ENCODE assay signal across 28 cellular contexts in the genomic region with DNA sequence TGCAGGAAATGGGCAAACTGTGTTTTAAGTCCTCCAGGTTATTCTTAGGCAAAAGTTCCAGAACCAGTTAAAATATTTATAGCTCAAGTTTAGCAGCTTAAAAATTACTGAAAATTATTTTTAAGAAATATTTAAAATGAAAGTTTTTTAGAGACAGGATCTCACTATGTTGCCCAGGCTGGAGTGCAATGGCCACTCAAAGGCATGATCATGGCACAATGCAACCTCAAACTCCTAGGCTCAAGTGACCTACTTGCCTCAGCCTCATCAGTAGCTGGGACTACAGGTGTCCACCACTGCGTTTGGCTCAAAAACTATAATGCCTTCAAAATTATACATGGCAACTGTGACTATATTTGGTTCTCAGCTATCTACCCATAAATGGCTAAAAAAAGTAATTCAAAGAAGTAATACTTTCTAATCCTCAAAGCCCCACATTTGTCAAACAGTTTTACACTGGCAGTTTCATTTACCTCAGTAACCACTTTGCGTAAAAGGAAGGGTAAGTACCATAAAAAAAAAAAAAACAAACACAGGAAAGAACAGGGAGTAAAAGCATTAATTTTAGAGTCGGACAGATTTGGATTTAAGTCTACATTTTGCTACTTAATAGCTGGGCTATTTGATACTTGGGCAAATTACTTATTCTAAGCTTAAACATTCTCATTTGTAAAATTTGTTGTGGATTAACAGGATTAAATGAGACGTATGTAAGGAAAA. TPM values are rescaled to one million over a fixed set of nuclear protein-coding genes. Genes with fewer than 3 reads are reported as not detected.
DNase-seq lines count a peak whose midpoint lies in the region; ATAC-seq, FAIRE-seq and TF ChIP-seq lines count a peak whose summit lies in the region.
"Had no signal": no experiment of that assay in that cellular context is flagged by ENCODE, and none has a peak within 500 bp of the region (broad histone marks: within the 10 kb centered on the region; RNA-seq: fewer than 3 reads in every experiment).

No MANE protein-coding gene starts in this region.

- WGBS in HepG2 (ENCODE audit: low lambda C conversion rate): 94% methylated on average over 4 of the region's 4 CpGs
- WGBS in right lobe of liver (ENCODE audit: insufficient coverage, low coverage, low lambda C conversion rate, missing lambda C conversion rate): 87% methylated on average over 4 of the region's 4 CpGs
- 98% methylated on average over 4 of the region's 4 CpGs for WGBS in GM12878 (ENCODE audit: insufficient coverage, insufficient replicate concordance, low lambda C conversion rate, missing lambda C conversion rate)
- WGBS in small intestine, 3 donors: 90 to 96% (median 94%) methylated on average over 4 of the region's 4 CpGs
- WGBS in neuronal stem cell (ENCODE audit: extremely low coverage in 2 of 2, insufficient read length in 2 of 2, insufficient replicate concordance in 1 of 2), 2 donors: 100% methylated on average over 1 of the region's 4 CpGs; no CpG with 5 or more reads in 1 of the 2 donors

- no peak overlapping the region for H2BK15ac ChIP-seq in neuronal stem cell (ENCODE audit: low read length)

- ATAC-seq in HepG2 (no peak), right lobe of liver (no peak), GM12878 (no peak)
- ATAC-seq: A549 had no signal

- TF ChIP-seq EP300 in HepG2 (IDR thresholded peaks at IDR 0.05; ENCODE audit: low read depth in 2 of 2, low read length in 2 of 2) (no peak), HepG2 (CRISPR knock-in tag; IDR thresholded peaks at IDR 0.05; ENCODE audit: borderline replicate concordance) (no peak), GM12878 (IDR thresholded peaks at IDR 0.05; ENCODE audit: borderline replicate concordance in 1 of 2, control insufficient read depth in 1 of 2, low read depth in 2 of 2, low read length in 2 of 2) (no peak)

- TF ChIP-seq CTCF in HepG2 (CRISPR knock-in tag; IDR thresholded peaks at IDR 0.05): no peak
- no peak for TF ChIP-seq CTCF in right lobe of liver (IDR thresholded peaks at IDR 0.05)
- TF ChIP-seq CTCF in LNCaP clone FGC (IDR thresholded peaks at IDR 0.05; ENCODE audit: control insufficient read depth, extremely low read depth, insufficient read depth): no peak
- TF ChIP-seq CTCF in GM12878 (IDR thresholded peaks at IDR 0.05 in 2 of 3, conservative IDR thresholded peaks at IDR 0.05 in 1 of 3; ENCODE audit: control insufficient read depth in 2 of 3, extremely low read depth in 1 of 3, insufficient read depth in 1 of 3, low read depth in 3 of 3, low read length in 3 of 3): no peak

- TF ChIP-seq POLR2A in HepG2 (IDR thresholded peaks at IDR 0.05; ENCODE audit: insufficient read depth in 1 of 2, low read depth in 2 of 2, low read length in 2 of 2) (no peak), right lobe of liver (IDR thresholded peaks at IDR 0.05) (no peak), GM12878 (IDR thresholded peaks at IDR 0.05; ENCODE audit: low read depth, low read length) (no peak)

- TF ChIP-seq RAD21 in HepG2 (CRISPR knock-in tag; IDR thresholded peaks at IDR 0.05) (no peak), GM12878 (IDR thresholded peaks at IDR 0.05; ENCODE audit: insufficient read depth, low read depth, low read length) (no peak)

- H3K4me2 ChIP-seq in HepG2 (ENCODE audit: low read depth, low read length): no peak overlapping the region
- no peak overlapping the region for H3K4me2 ChIP-seq in GM12878 (ENCODE audit: control insufficient read depth, insufficient read depth)
- no peak overlapping the region for H3K4me2 ChIP-seq in neuronal stem cell (ENCODE audit: insufficient read depth, low read length, poor library complexity, severe bottlenecking)
- H3K4me2 ChIP-seq: A549, PC-9 had no signal

- H4K91ac ChIP-seq in neuronal stem cell (ENCODE audit: low read depth, low read length, poor library complexity): no peak overlapping the region

- H3K4me3 ChIP-seq in HepG2 (replicated peaks in 1 of 3; ENCODE audit: insufficient read depth in 1 of 3, low read depth in 2 of 3, low read length in 3 of 3) (no peak overlapping the region), right lobe of liver (no peak overlapping the region), LNCaP clone FGC (ENCODE audit: low read depth, low read length) (0 out of 2 replicates have a peak overlapping the region, but pooled peaks have one; percentile 1), GM12878 (no peak overlapping the region), small intestine (ENCODE audit: low read depth in 1 of 2, low read length in 2 of 2) (no peak overlapping the region), neuronal stem cell (ENCODE audit: low read length in 2 of 2) (no peak overlapping the region)
- H3K4me3 ChIP-seq: A549; BLaER1 treated with 17β-estradiol and CSF1 and Interleukin-3, amounts not matched to agents 10 nM and 100 nM; HAP-1; PC-9 had no signal

- peaks cover 4% of the 10 kb centered on the region for H3K79me1 ChIP-seq in neuronal stem cell (ENCODE audit: low read depth, low read length)

- H3K18ac ChIP-seq in neuronal stem cell (ENCODE audit: low read length): no peak overlapping the region

- POLR2A ChIA-PET in HepG2 (lab: Yijun Ruan, JAX) (no interaction called here), GM12878 (lab: Charles Lee) (interaction anchor here (0.6 to 1.0 kb wide), 2 partner anchors 9 to 17 kb away, joined by 3 read pairs; a partner anchor contains a TSS)

- no peak overlapping the region for H3K9ac ChIP-seq in HepG2 (ENCODE audit: insufficient read depth, low read depth, low read length)
- no peak overlapping the region for H3K9ac ChIP-seq in GM12878 (ENCODE audit: control insufficient read depth, insufficient read depth, low read length)
- no peak overlapping the region for H3K9ac ChIP-seq in neuronal stem cell (ENCODE audit: low read depth, low read length, poor library complexity)
- H3K9ac ChIP-seq: BLaER1 treated with 17β-estradiol and CSF1 and Interleukin-3, amounts not matched to agents 10 nM and 100 nM had no signal

- BruUV-seq in HepG2 (replicated peaks; lab: Mats Ljungman, UMichigan): no TSS peak
- BruUV-seq in GM12878 (replicated peaks; lab: Mats Ljungman, UMichigan): no TSS peak

- 0 out of 2 replicates have a peak, but pooled peaks cover 8% of the 10 kb centered on the region for H3K4me1 ChIP-seq in HepG2 (ENCODE audit: insufficient read depth, low read length)
- no peaks in the 10 kb centered on the region for H3K4me1 ChIP-seq in right lobe of liver
- no peaks in the 10 kb centered on the region for H3K4me1 ChIP-seq in GM12878 (ENCODE audit: control insufficient read depth, insufficient read depth, low read length)
- no peaks in the 10 kb centered on the region for H3K4me1 ChIP-seq in small intestine (ENCODE audit: control insufficient read depth in 2 of 2, insufficient read depth in 1 of 2, low read depth in 1 of 2, low read length in 1 of 2)
- no peaks in the 10 kb centered on the region for H3K4me1 ChIP-seq in neuronal stem cell (ENCODE audit: control insufficient read depth in 2 of 2, insufficient read depth in 1 of 2, low read depth in 1 of 2, low read length in 2 of 2)
- H3K4me1 ChIP-seq: A549, HAP-1 had no signal

- in situ Hi-C loops in HepG2 (cut with HindIII; ENCODE audit: extremely low pct_ligation_motif_present, low pct_unique_long_range_greater_than_20kb): no loop called here
- in situ Hi-C loops in GM12878 (cut with MboI): no loop called here

- H4K20me1 ChIP-seq in HepG2 (ENCODE audit: insufficient read depth, low read length): no peaks in the 10 kb centered on the region
- H4K20me1 ChIP-seq in GM12878 (ENCODE audit: control insufficient read depth, insufficient read depth): no peaks in the 10 kb centered on the region

- intact Hi-C loops in HepG2 (cut with micrococcal nuclease; ENCODE audit: unreplicated experiment): no loop called here
- intact Hi-C loops in right lobe of liver (cut with DNase I): no loop called here
- intact Hi-C loops in GM12878 (cut with micrococcal nuclease; ENCODE audit: unreplicated experiment): no loop called here

- no peaks in the 10 kb centered on the region for H3K9me3 ChIP-seq in HepG2 (ENCODE audit: low read length)
- H3K9me3 ChIP-seq in right lobe of liver: peaks cover 0 to 3% (median 0%) of the 10 kb centered on the region in 4 donors
- no peaks in the 10 kb centered on the region; the same call in 2 of the 3 replicates for H3K9me3 ChIP-seq in GM12878 (replicated peaks; ENCODE audit: control insufficient read depth, insufficient read depth, low read length)
- H3K9me3 ChIP-seq in small intestine (ENCODE audit: control insufficient read depth, low read depth): no peaks in the 10 kb centered on the region
- H3K9me3 ChIP-seq in neuronal stem cell (replicated peaks in 1 of 2; ENCODE audit: control insufficient read depth in 2 of 2, insufficient read depth in 1 of 2, low read depth in 1 of 2, low read length in 2 of 2): peaks cover 0 to 2% of the 10 kb centered on the region in 2 donors
- H3K9me3 ChIP-seq: A549, HAP-1 had no signal

- H3K27ac ChIP-seq in HepG2 (ENCODE audit: extremely low read length, insufficient read depth, low read length) (no peak overlapping the region), right lobe of liver (no peak overlapping the region), GM12878 (ENCODE audit: control insufficient read depth, insufficient read depth) (no peak overlapping the region), small intestine (ENCODE audit: low read depth in 1 of 2, low read length in 1 of 2) (no peak overlapping the region), neuronal stem cell (replicated peaks; ENCODE audit: low read length) (no peak overlapping the region)
- H3K27ac ChIP-seq: A549, PC-9 had no signal

- no peak overlapping the region for H3K4ac ChIP-seq in neuronal stem cell (ENCODE audit: low read length)

- SMC1A ChIA-PET in GM12878 (lab: Charles Lee; ENCODE audit: uncharacterized antibody, unreplicated experiment): interaction anchor here (0.6 to 1.2 kb wide), 4 partner anchors 9 to 259 kb away, joined by 3 to 5 read pairs (median 3); a partner anchor contains a TSS

- H2BK12ac ChIP-seq in neuronal stem cell (ENCODE audit: low read length): no peak overlapping the region

- CTCF ChIA-PET in HepG2 (lab: Yijun Ruan, JAX; ENCODE audit: low intra/inter-chr PET ratio, low total read pairs) (no interaction called here), GM12878 (lab: Yijun Ruan, JAX) (interaction anchor here (0.6 kb wide), 1 partner anchor 24 kb away, joined by 3 read pairs; no protein-coding TSS in a partner anchor)

- peaks cover 2 to 3% of the 10 kb centered on the region in 2 experiments; a peak in 1 of 5 replicates for H3K36me3 ChIP-seq in HepG2 (replicated peaks in 1 of 2; ENCODE audit: control insufficient read depth in 1 of 2, insufficient read depth in 2 of 2, low read length in 2 of 2)
- no peaks in the 10 kb centered on the region for H3K36me3 ChIP-seq in right lobe of liver
- peaks cover 0 to 2% of the 10 kb centered on the region in 2 experiments; a peak in 1 of 4 replicates for H3K36me3 ChIP-seq in GM12878 (ENCODE audit: control insufficient read depth in 2 of 2, insufficient read depth in 2 of 2, low read length in 1 of 2)
- H3K36me3 ChIP-seq in small intestine (ENCODE audit: control insufficient read depth in 2 of 2, insufficient read depth in 2 of 2, low read length in 2 of 2): peaks cover 0 to 2% of the 10 kb centered on the region in 2 donors
- H3K36me3 ChIP-seq in neuronal stem cell (replicated peaks in 1 of 2; ENCODE audit: control insufficient read depth in 2 of 2, insufficient read depth in 2 of 2, low read length in 2 of 2): peaks cover 0 to 11% of the 10 kb centered on the region in 2 donors
- H3K36me3 ChIP-seq: HAP-1 had no signal

- no peak overlapping the region for H2AK5ac ChIP-seq in neuronal stem cell (ENCODE audit: low read depth, low read length)

- FAIRE-seq in HepG2 (lab: Jason Lieb, UNC): no peak
- no peak for FAIRE-seq in GM12878 (lab: Jason Lieb, UNC)
- FAIRE-seq in small intestine (lab: Jason Lieb, UNC): peak; percentile 19
- FAIRE-seq: A549, D721Med, G401.6, HTR-8/SVneo had no signal

- RAD21 ChIA-PET in GM12878 (lab: Charles Lee; ENCODE audit: unreplicated experiment): interaction anchor here (0.7 kb wide), 1 partner anchor 9 kb away, joined by 4 read pairs; a partner anchor contains a TSS

- H3K79me2 ChIP-seq in HepG2 (ENCODE audit: insufficient read depth, low read length) (peaks cover 28% of the 10 kb centered on the region), GM12878 (ENCODE audit: control insufficient read depth, insufficient read depth, low read length) (peaks cover 34% of the 10 kb centered on the region)

- H3K14ac ChIP-seq in neuronal stem cell (ENCODE audit: low read length): no peak overlapping the region

- H2AFZ ChIP-seq in HepG2 (ENCODE audit: low read length) (no peak overlapping the region), GM12878 (ENCODE audit: control insufficient read depth, low read depth, low read length) (no peak overlapping the region), neuronal stem cell (ENCODE audit: low read length) (no peak overlapping the region)
- H2AFZ ChIP-seq: PC-9 had no signal

- H3K23ac ChIP-seq in neuronal stem cell (ENCODE audit: low read depth, low read length, poor library complexity): no peak overlapping the region

- DNase-seq in HepG2 (ENCODE audit: low spot score) (no peak), right lobe of liver (no peak), LNCaP clone FGC (ENCODE audit: low read depth) (no peak), GM12878 (ENCODE audit: low read depth, low spot score) (no peak), small intestine (no peak), mucosa of gallbladder (ENCODE audit: low spot score) (no peak), neuronal stem cell (ENCODE audit: low spot score) (no peak), 8988T (no peak)
- DNase-seq: AML-193; CD4-positive, alpha-beta T cell; GOT3; KG1; MM.1S; NCI-H1048; NCI-H1417; NCI-H1694; NCI-H2029 treated with DMSO at 0.1 percent for 48 hours; NCI-H446 treated with DMSO at 0.1 percent for 48 hours; NCI-H526; PC-9; Right ventricle myocardium superior; RPMI8226 had no signal

- H2BK5ac ChIP-seq in neuronal stem cell (ENCODE audit: low read length): no peak overlapping the region

- no peak overlapping the region for H2BK120ac ChIP-seq in neuronal stem cell (ENCODE audit: low read depth, low read length)

- no peaks in the 10 kb centered on the region for H3K27me3 ChIP-seq in HepG2 (ENCODE audit: control insufficient read depth in 1 of 2, insufficient read depth in 2 of 2, low read length in 2 of 2)
- H3K27me3 ChIP-seq in right lobe of liver: no peaks in the 10 kb centered on the region
- H3K27me3 ChIP-seq in GM12878 (replicated peaks in 1 of 2; ENCODE audit: control insufficient read depth in 2 of 2, insufficient read depth in 2 of 2, low read length in 1 of 2): no peaks in the 10 kb centered on the region
- H3K27me3 ChIP-seq in small intestine (ENCODE audit: control insufficient read depth in 2 of 2, insufficient read depth in 2 of 2, low read length in 2 of 2): no peaks in the 10 kb centered on the region
- no peaks in the 10 kb centered on the region for H3K27me3 ChIP-seq in neuronal stem cell (ENCODE audit: control insufficient read depth in 3 of 3, insufficient read depth in 3 of 3, low read depth in 1 of 3, low read length in 3 of 3)
- H3K27me3 ChIP-seq: BLaER1 treated with 17β-estradiol and CSF1 and Interleukin-3, amounts not matched to agents 10 nM and 100 nM had no signal

- no peak overlapping the region for H4K8ac ChIP-seq in neuronal stem cell (ENCODE audit: low read depth, low read length)

RNA-seq across cellular contexts. Expression of a gene that starts 9.2 kb away (rescaled TPM):
- 6.6 and 9.8 TPM in 2 replicates for total RNA-seq in HepG2 (2016; rRNA removed; fragmentation: Illumina TruSeq; extraction: Trizol)
- total RNA-seq in HepG2 (2016; cell fraction: cytosol; rRNA removed; fragmentation: Illumina TruSeq; extraction: Trizol; ENCODE audit: low read depth): 2.5 and 4.1 TPM in 2 replicates
- total RNA-seq in HepG2 (2016; cell fraction: insoluble cytoplasmic fraction; rRNA removed; fragmentation: Illumina TruSeq; extraction: Trizol): 6.6 and 8.2 TPM in 2 replicates
- total RNA-seq in HepG2 (2016; cell fraction: membrane; rRNA removed; fragmentation: Illumina TruSeq; extraction: Trizol): 2.5 and 2.9 TPM in 2 replicates
- total RNA-seq in HepG2 (2016; cell fraction: nucleus; rRNA removed; fragmentation: Illumina TruSeq; extraction: Trizol): 8.3 and 9.3 TPM in 2 replicates
- polyA plus RNA-seq in HepG2 (2011; rRNA removed): 2.7 and 3.4 TPM in 2 replicates
- 1.1 and 2.2 TPM in 2 replicates for polyA plus RNA-seq in HepG2 (2011; cell fraction: cytosol; rRNA removed)
- 3.3 and 4.5 TPM in 2 replicates for polyA plus RNA-seq in HepG2 (2011; cell fraction: nucleus; rRNA removed)
- 4.6 and 4.8 TPM in 2 replicates for polyA plus RNA-seq in HepG2 (2012)
- 0.50 and 0.64 TPM in 2 replicates for polyA plus RNA-seq in HepG2 (2016; cell fraction: cytosol; fragmentation: Illumina TruSeq; extraction: Trizol; ENCODE audit: low read depth)
- polyA plus RNA-seq in HepG2 (2016; cell fraction: insoluble cytoplasmic fraction; fragmentation: Illumina TruSeq; extraction: Trizol; ENCODE audit: low read depth): 4.3 and 5.1 TPM in 2 replicates
- polyA plus RNA-seq in HepG2 (2016; cell fraction: membrane; fragmentation: Illumina TruSeq; extraction: Trizol; ENCODE audit: low read depth): 0.31 and 0.84 TPM in 2 replicates
- 5.2 and 5.5 TPM in 2 replicates for polyA plus RNA-seq in HepG2 (2016; cell fraction: nucleus; fragmentation: Illumina TruSeq; extraction: Trizol; ENCODE audit: insufficient read depth, low read depth)
- polyA minus RNA-seq in HepG2 (2011; rRNA and poly(A)+ RNA removed; ENCODE audit: low replicate concordance): 17.1 and 19.1 TPM in 2 replicates
- 6.0 and 6.7 TPM in 2 replicates for polyA minus RNA-seq in HepG2 (2011; cell fraction: cytosol; rRNA and poly(A)+ RNA removed)
- 19.1 and 27.1 TPM in 2 replicates for polyA minus RNA-seq in HepG2 (2011; cell fraction: nucleus; rRNA and poly(A)+ RNA removed)
- 1 to 10 TPM; 3.4 to 7.8 (median 6.1) TPM for total RNA-seq in right lobe of liver
- total RNA-seq in GM12878 (2013; cell fraction: nucleolus; rRNA removed): 43.9 and 44.4 TPM in 2 replicates
- total RNA-seq in GM12878 (2014; rRNA removed): 4.0 and 4.5 TPM in 2 replicates
- total RNA-seq in GM12878 (2014; rRNA removed; fragmentation: Illumina TruSeq; extraction: Trizol): 6.4 and 7.1 TPM in 2 replicates
- total RNA-seq in GM12878 (2021): 6.5 and 6.6 TPM in 2 replicates
- 3.1 TPM for polyA plus RNA-seq in GM12878 (2011; ENCODE audit: low read depth)
- 9.8 and 13.2 TPM in 2 replicates for polyA plus RNA-seq in GM12878 (2011; rRNA removed)
- 4.1 and 6.4 TPM in 2 replicates for polyA plus RNA-seq in GM12878 (2011; cell fraction: cytosol; rRNA removed)
- 6.4 and 6.6 TPM in 2 replicates for polyA plus RNA-seq in GM12878 (2011; cell fraction: nucleus; rRNA removed)
- 5.0 TPM in 2 replicates for polyA plus RNA-seq in GM12878 (2012)
- polyA plus RNA-seq in GM12878 (2014; fragmentation: Illumina TruSeq; extraction: Trizol): 5.5 and 6.1 TPM in 2 replicates
- 1 to 10 TPM; 4.3 to 9.3 TPM for polyA plus RNA-seq in GM12878 (2014; fragmentation: Nextera tagmentation; extraction: Ambion mirVana)
- polyA plus RNA-seq in GM12878 (2014; rRNA removed): 1.7 and 2.7 TPM in 2 replicates
- polyA plus RNA-seq in GM12878 (2016; fragmentation: Nextera tagmentation; extraction: Ambion mirVana): 1 to 10 TPM; 3.2 to 6.3 TPM
- polyA minus RNA-seq in GM12878 (2011; rRNA and poly(A)+ RNA removed): 36.6 and 42.8 TPM in 2 replicates
- 3.1 and 5.0 TPM in 2 replicates for polyA minus RNA-seq in GM12878 (2011; cell fraction: cytosol; rRNA and poly(A)+ RNA removed)
- 32.6 and 42.0 TPM in 2 replicates for polyA minus RNA-seq in GM12878 (2011; cell fraction: nucleus; rRNA and poly(A)+ RNA removed)
- polyA plus RNA-seq in small intestine: 1 to 10 TPM; 2.7 to 3.4 (median 2.7) TPM
- 14.8 TPM for total RNA-seq in mucosa of gallbladder
- 8.4 TPM for polyA plus RNA-seq in neuronal stem cell (2013, experiment 1 of 2)
- 9.1 TPM for polyA plus RNA-seq in neuronal stem cell (2013, experiment 2 of 2)

RNA-seq across cellular contexts. Expression of a gene that starts 9.4 kb away (rescaled TPM):
- total RNA-seq in HepG2 (2016; rRNA removed; fragmentation: Illumina TruSeq; extraction: Trizol): 9.8 and 10.6 TPM in 2 replicates
- total RNA-seq in HepG2 (2016; cell fraction: cytosol; rRNA removed; fragmentation: Illumina TruSeq; extraction: Trizol; ENCODE audit: low read depth): 11.4 and 15.3 TPM in 2 replicates
- total RNA-seq in HepG2 (2016; cell fraction: insoluble cytoplasmic fraction; rRNA removed; fragmentation: Illumina TruSeq; extraction: Trizol): 8.9 and 9.1 TPM in 2 replicates
- 8.1 and 8.4 TPM in 2 replicates for total RNA-seq in HepG2 (2016; cell fraction: membrane; rRNA removed; fragmentation: Illumina TruSeq; extraction: Trizol)
- 18.8 and 24.1 TPM in 2 replicates for total RNA-seq in HepG2 (2016; cell fraction: nucleus; rRNA removed; fragmentation: Illumina TruSeq; extraction: Trizol)
- polyA plus RNA-seq in HepG2 (2011; rRNA removed): 5.6 TPM in 2 replicates
- polyA plus RNA-seq in HepG2 (2011; cell fraction: cytosol; rRNA removed): 1.6 and 4.2 TPM in 2 replicates
- polyA plus RNA-seq in HepG2 (2011; cell fraction: nucleus; rRNA removed): 5.5 and 5.7 TPM in 2 replicates
- polyA plus RNA-seq in HepG2 (2012): 3.5 and 4.6 TPM in 2 replicates
- 0.69 and 0.71 TPM in 2 replicates for polyA plus RNA-seq in HepG2 (2016; cell fraction: cytosol; fragmentation: Illumina TruSeq; extraction: Trizol; ENCODE audit: low read depth)
- 5.4 and 7.3 TPM in 2 replicates for polyA plus RNA-seq in HepG2 (2016; cell fraction: insoluble cytoplasmic fraction; fragmentation: Illumina TruSeq; extraction: Trizol; ENCODE audit: low read depth)
- 1.6 and 1.7 TPM in 2 replicates for polyA plus RNA-seq in HepG2 (2016; cell fraction: membrane; fragmentation: Illumina TruSeq; extraction: Trizol; ENCODE audit: low read depth)
- 14.0 and 17.1 TPM in 2 replicates for polyA plus RNA-seq in HepG2 (2016; cell fraction: nucleus; fragmentation: Illumina TruSeq; extraction: Trizol; ENCODE audit: insufficient read depth, low read depth)
- polyA minus RNA-seq in HepG2 (2011; rRNA and poly(A)+ RNA removed; ENCODE audit: low replicate concordance): 14.7 and 16.5 TPM in 2 replicates
- 7.1 and 7.9 TPM in 2 replicates for polyA minus RNA-seq in HepG2 (2011; cell fraction: cytosol; rRNA and poly(A)+ RNA removed)
- 49.1 and 63.7 TPM in 2 replicates for polyA minus RNA-seq in HepG2 (2011; cell fraction: nucleus; rRNA and poly(A)+ RNA removed)
- 10 to 100 TPM in 1 of 6 experiments, 1 to 10 TPM in 5; 4.7 to 12.5 (median 6.9) TPM for total RNA-seq in right lobe of liver
- total RNA-seq in GM12878 (2013; cell fraction: nucleolus; rRNA removed): 102 and 115 TPM in 2 replicates
- 7.2 and 7.4 TPM in 2 replicates for total RNA-seq in GM12878 (2014; rRNA removed)
- 10.6 and 11.4 TPM in 2 replicates for total RNA-seq in GM12878 (2014; rRNA removed; fragmentation: Illumina TruSeq; extraction: Trizol)
- 5.9 and 7.7 TPM in 2 replicates for total RNA-seq in GM12878 (2021)
- polyA plus RNA-seq in GM12878 (2011; ENCODE audit: low read depth): 2.3 TPM
- polyA plus RNA-seq in GM12878 (2011; rRNA removed): 14.4 and 21.6 TPM in 2 replicates
- 4.5 and 4.9 TPM in 2 replicates for polyA plus RNA-seq in GM12878 (2011; cell fraction: cytosol; rRNA removed)
- polyA plus RNA-seq in GM12878 (2011; cell fraction: nucleus; rRNA removed): 12.6 and 18.4 TPM in 2 replicates
- polyA plus RNA-seq in GM12878 (2012): 4.0 and 7.2 TPM in 2 replicates
- 10.5 and 14.1 TPM in 2 replicates for polyA plus RNA-seq in GM12878 (2014; fragmentation: Illumina TruSeq; extraction: Trizol)
- 1 to 10 TPM; 2.1 to 2.6 TPM for polyA plus RNA-seq in GM12878 (2014; fragmentation: Nextera tagmentation; extraction: Ambion mirVana)
- 3.7 and 4.3 TPM in 2 replicates for polyA plus RNA-seq in GM12878 (2014; rRNA removed)
- 1 to 10 TPM; 7.2 to 7.6 TPM for polyA plus RNA-seq in GM12878 (2016; fragmentation: Nextera tagmentation; extraction: Ambion mirVana)
- 35.3 and 51.9 TPM in 2 replicates for polyA minus RNA-seq in GM12878 (2011; rRNA and poly(A)+ RNA removed)
- polyA minus RNA-seq in GM12878 (2011; cell fraction: cytosol; rRNA and poly(A)+ RNA removed): 5.6 and 7.6 TPM in 2 replicates
- 46.7 and 56.8 TPM in 2 replicates for polyA minus RNA-seq in GM12878 (2011; cell fraction: nucleus; rRNA and poly(A)+ RNA removed)
- polyA plus RNA-seq in small intestine: 10 to 100 TPM in 1 of 3 donors, 1 to 10 TPM in 2; 2.4 to 11.0 (median 4.8) TPM
- total RNA-seq in mucosa of gallbladder: 17.1 TPM
- 12.0 TPM for polyA plus RNA-seq in neuronal stem cell (2013, experiment 1 of 2)
- 12.2 TPM for polyA plus RNA-seq in neuronal stem cell (2013, experiment 2 of 2)
